ENCODE assay signal across 1 cellular context in the genomic region with DNA sequence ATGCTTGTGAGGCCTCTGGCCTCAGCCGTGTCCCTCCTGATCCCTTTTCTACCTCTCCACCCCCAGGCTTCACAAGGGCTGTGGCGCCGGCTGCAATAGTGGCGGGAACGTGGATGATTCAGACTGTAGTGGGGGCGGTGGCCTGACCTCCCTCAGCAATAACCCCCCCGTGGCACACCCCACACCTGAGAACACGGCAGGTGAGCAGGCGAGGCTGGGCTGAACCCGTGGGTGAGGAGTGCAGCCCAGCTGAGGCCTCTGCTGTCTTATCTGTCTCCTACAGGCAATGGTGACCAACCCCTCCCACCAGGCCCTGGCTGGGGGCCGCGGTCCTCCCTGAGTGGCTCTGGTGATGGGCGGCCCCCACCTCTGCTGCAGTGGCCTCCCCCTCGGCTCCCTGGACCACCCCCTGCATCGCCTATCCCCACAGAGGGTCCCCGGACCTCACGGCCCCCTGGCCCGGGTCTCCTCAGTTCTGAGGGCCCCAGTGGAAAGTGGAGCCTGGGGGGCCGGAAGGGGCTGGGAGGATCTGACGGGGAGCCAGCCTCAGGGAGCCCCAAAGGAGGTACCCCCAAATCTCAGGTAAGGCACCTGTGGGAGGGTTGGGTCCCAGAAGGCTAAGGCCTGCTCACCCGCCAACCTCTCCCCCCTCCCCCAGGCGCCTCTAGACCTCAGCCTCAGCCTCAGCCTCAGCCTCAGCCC.
A peak's percentile ranks its signal among the peaks of the same experiment; 100 is the strongest.
TF ChIP-seq lines count a peak whose summit lies in the region.

No MANE protein-coding gene starts in this region.

TF ChIP-seq in K562, 482 proteins besides CTCF, POLR2A, EP300 and RAD21 (continued from another document and continues in another):
- TF ChIP-seq, protein P1, sequence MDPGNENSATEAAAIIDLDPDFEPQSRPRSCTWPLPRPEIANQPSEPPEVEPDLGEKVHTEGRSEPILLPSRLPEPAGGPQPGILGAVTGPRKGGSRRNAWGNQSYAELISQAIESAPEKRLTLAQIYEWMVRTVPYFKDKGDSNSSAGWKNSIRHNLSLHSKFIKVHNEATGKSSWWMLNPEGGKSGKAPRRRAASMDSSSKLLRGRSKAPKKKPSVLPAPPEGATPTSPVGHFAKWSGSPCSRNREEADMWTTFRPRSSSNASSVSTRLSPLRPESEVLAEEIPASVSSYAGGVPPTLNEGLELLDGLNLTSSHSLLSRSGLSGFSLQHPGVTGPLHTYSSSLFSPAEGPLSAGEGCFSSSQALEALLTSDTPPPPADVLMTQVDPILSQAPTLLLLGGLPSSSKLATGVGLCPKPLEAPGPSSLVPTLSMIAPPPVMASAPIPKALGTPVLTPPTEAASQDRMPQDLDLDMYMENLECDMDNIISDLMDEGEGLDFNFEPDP (CRISPR knock-in tag; IDR thresholded peaks at IDR 0.05): no peak
- TF ChIP-seq IRF2 (CRISPR knock-in tag; IDR thresholded peaks at IDR 0.05) (no peak), KDM1A (IDR thresholded peaks at IDR 0.05) (peak; percentile 45 to 74; a peak in 3 of 4 replicates), ZNF143 (CRISPR knock-in tag; IDR thresholded peaks at IDR 0.05) (no peak), NFE2 (IDR thresholded peaks at IDR 0.05; ENCODE audit: low read depth) (no peak; the same call in 1 of the 2 replicates), TGIF2 (CRISPR knock-in tag; IDR thresholded peaks at IDR 0.05) (no peak), HIVEP1 (CRISPR knock-in tag; IDR thresholded peaks at IDR 0.05) (no peak), NONO (IDR thresholded peaks at IDR 0.05; ENCODE audit: low read depth in 2 of 2, low read length in 1 of 2) (peak in 1 of 2 experiments; percentile 24; a peak in 1 of 4 replicates), SRSF1 (IDR thresholded peaks at IDR 0.05; ENCODE audit: low read depth, low read length) (no peak), ZBTB49 (CRISPR knock-in tag; IDR thresholded peaks at IDR 0.05; ENCODE audit: borderline replicate concordance) (no peak), CREB5 (CRISPR knock-in tag; IDR thresholded peaks at IDR 0.05) (no peak), HNRNPK (IDR thresholded peaks at IDR 0.05; ENCODE audit: low read depth, low read length, poor library complexity, severe bottlenecking) (no peak), SLC30A9 (CRISPR knock-in tag; IDR thresholded peaks at IDR 0.05) (no peak), JUNB (CRISPR knock-in tag; conservative IDR thresholded peaks at IDR 0.05) (no peak), TBP (optimal IDR thresholded peaks at IDR 0.05; ENCODE audit: low read depth, low read length) (no peak), NRF1 (conservative IDR thresholded peaks at IDR 0.05 in 1 of 2, IDR thresholded peaks at IDR 0.05 in 1 of 2) (peak in 1 of 2 experiments; percentile 21; a peak in 1 of 4 replicates), HDAC8 (tag; IDR thresholded peaks at IDR 0.05) (no peak), MYNN (IDR thresholded peaks at IDR 0.05) (peak; percentile 79), MYNN (CRISPR knock-in tag; IDR thresholded peaks at IDR 0.05) (no peak), MTA3 (IDR thresholded peaks at IDR 0.05; ENCODE audit: borderline replicate concordance) (peak; percentile 78; the same call in 1 of the 2 replicates), ZNF347 (CRISPR knock-in tag; IDR thresholded peaks at IDR 0.05; ENCODE audit: low read depth) (no peak), TAL1 (IDR thresholded peaks at IDR 0.05) (peak; percentile 83), UBTF (IDR thresholded peaks at IDR 0.05; ENCODE audit: borderline replicate concordance in 1 of 2, low read depth in 2 of 2, low read length in 2 of 2) (no peak), ZNF445 (CRISPR knock-in tag; IDR thresholded peaks at IDR 0.05; ENCODE audit: low read depth) (no peak)
- TF ChIP-seq, protein P2, sequence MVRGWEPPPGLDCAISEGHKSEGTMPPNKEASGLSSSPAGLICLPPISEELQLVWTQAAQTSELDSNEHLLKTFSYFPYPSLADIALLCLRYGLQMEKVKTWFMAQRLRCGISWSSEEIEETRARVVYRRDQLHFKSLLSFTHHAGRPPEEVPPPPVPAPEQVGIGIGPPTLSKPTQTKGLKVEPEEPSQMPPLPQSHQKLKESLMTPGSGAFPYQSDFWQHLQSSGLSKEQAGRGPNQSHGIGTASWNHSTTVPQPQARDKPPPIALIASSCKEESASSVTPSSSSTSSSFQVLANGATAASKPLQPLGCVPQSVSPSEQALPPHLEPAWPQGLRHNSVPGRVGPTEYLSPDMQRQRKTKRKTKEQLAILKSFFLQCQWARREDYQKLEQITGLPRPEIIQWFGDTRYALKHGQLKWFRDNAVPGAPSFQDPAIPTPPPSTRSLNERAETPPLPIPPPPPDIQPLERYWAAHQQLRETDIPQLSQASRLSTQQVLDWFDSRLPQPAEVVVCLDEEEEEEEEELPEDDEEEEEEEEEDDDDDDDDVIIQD (CRISPR knock-in tag; IDR thresholded peaks at IDR 0.05): no peak
- TF ChIP-seq, protein P3, sequence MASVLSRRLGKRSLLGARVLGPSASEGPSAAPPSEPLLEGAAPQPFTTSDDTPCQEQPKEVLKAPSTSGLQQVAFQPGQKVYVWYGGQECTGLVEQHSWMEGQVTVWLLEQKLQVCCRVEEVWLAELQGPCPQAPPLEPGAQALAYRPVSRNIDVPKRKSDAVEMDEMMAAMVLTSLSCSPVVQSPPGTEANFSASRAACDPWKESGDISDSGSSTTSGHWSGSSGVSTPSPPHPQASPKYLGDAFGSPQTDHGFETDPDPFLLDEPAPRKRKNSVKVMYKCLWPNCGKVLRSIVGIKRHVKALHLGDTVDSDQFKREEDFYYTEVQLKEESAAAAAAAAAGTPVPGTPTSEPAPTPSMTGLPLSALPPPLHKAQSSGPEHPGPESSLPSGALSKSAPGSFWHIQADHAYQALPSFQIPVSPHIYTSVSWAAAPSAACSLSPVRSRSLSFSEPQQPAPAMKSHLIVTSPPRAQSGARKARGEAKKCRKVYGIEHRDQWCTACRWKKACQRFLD (CRISPR knock-in tag; IDR thresholded peaks at IDR 0.05): peak; percentile 39; the same call in 1 of the 2 replicates
- TF ChIP-seq, protein P4, sequence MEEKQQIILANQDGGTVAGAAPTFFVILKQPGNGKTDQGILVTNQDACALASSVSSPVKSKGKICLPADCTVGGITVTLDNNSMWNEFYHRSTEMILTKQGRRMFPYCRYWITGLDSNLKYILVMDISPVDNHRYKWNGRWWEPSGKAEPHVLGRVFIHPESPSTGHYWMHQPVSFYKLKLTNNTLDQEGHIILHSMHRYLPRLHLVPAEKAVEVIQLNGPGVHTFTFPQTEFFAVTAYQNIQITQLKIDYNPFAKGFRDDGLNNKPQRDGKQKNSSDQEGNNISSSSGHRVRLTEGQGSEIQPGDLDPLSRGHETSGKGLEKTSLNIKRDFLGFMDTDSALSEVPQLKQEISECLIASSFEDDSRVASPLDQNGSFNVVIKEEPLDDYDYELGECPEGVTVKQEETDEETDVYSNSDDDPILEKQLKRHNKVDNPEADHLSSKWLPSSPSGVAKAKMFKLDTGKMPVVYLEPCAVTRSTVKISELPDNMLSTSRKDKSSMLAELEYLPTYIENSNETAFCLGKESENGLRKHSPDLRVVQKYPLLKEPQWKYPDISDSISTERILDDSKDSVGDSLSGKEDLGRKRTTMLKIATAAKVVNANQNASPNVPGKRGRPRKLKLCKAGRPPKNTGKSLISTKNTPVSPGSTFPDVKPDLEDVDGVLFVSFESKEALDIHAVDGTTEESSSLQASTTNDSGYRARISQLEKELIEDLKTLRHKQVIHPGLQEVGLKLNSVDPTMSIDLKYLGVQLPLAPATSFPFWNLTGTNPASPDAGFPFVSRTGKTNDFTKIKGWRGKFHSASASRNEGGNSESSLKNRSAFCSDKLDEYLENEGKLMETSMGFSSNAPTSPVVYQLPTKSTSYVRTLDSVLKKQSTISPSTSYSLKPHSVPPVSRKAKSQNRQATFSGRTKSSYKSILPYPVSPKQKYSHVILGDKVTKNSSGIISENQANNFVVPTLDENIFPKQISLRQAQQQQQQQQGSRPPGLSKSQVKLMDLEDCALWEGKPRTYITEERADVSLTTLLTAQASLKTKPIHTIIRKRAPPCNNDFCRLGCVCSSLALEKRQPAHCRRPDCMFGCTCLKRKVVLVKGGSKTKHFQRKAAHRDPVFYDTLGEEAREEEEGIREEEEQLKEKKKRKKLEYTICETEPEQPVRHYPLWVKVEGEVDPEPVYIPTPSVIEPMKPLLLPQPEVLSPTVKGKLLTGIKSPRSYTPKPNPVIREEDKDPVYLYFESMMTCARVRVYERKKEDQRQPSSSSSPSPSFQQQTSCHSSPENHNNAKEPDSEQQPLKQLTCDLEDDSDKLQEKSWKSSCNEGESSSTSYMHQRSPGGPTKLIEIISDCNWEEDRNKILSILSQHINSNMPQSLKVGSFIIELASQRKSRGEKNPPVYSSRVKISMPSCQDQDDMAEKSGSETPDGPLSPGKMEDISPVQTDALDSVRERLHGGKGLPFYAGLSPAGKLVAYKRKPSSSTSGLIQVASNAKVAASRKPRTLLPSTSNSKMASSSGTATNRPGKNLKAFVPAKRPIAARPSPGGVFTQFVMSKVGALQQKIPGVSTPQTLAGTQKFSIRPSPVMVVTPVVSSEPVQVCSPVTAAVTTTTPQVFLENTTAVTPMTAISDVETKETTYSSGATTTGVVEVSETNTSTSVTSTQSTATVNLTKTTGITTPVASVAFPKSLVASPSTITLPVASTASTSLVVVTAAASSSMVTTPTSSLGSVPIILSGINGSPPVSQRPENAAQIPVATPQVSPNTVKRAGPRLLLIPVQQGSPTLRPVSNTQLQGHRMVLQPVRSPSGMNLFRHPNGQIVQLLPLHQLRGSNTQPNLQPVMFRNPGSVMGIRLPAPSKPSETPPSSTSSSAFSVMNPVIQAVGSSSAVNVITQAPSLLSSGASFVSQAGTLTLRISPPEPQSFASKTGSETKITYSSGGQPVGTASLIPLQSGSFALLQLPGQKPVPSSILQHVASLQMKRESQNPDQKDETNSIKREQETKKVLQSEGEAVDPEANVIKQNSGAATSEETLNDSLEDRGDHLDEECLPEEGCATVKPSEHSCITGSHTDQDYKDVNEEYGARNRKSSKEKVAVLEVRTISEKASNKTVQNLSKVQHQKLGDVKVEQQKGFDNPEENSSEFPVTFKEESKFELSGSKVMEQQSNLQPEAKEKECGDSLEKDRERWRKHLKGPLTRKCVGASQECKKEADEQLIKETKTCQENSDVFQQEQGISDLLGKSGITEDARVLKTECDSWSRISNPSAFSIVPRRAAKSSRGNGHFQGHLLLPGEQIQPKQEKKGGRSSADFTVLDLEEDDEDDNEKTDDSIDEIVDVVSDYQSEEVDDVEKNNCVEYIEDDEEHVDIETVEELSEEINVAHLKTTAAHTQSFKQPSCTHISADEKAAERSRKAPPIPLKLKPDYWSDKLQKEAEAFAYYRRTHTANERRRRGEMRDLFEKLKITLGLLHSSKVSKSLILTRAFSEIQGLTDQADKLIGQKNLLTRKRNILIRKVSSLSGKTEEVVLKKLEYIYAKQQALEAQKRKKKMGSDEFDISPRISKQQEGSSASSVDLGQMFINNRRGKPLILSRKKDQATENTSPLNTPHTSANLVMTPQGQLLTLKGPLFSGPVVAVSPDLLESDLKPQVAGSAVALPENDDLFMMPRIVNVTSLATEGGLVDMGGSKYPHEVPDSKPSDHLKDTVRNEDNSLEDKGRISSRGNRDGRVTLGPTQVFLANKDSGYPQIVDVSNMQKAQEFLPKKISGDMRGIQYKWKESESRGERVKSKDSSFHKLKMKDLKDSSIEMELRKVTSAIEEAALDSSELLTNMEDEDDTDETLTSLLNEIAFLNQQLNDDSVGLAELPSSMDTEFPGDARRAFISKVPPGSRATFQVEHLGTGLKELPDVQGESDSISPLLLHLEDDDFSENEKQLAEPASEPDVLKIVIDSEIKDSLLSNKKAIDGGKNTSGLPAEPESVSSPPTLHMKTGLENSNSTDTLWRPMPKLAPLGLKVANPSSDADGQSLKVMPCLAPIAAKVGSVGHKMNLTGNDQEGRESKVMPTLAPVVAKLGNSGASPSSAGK (IDR thresholded peaks at IDR 0.05): no peak
- TF ChIP-seq, protein P5, sequence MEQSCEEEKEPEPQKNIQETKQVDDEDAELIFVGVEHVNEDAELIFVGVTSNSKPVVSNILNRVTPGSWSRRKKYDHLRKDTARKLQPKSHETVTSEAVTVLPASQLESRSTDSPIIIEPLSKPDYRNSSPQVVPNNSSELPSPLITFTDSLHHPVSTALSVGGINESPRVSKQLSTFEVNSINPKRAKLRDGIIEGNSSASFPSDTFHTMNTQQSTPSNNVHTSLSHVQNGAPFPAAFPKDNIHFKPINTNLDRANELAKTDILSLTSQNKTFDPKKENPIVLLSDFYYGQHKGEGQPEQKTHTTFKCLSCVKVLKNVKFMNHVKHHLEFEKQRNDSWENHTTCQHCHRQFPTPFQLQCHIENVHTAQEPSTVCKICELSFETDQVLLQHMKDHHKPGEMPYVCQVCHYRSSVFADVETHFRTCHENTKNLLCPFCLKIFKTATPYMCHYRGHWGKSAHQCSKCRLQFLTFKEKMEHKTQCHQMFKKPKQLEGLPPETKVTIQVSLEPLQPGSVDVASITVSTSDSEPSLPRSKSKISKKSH (CRISPR knock-in tag; IDR thresholded peaks at IDR 0.05): no peak
